9 cellular contexts compared by ENCODE assay signal in genomic region chr13:33611016-33611805, GRCh38.
DNase-seq lines count a peak whose midpoint lies in the region; ATAC-seq and TF ChIP-seq lines count a peak whose summit lies in the region.
"Had no signal": no experiment of that assay in that cellular context is flagged by ENCODE, and none has a peak within 500 bp of the region (broad histone marks: within the 10 kb centered on the region; RNA-seq: fewer than 3 reads in every experiment).

No MANE protein-coding gene starts in this region.

- no peak overlapping the region for H2BK5ac ChIP-seq in mesenchymal stem cell (ENCODE audit: low read depth, low read length, poor library complexity, severe bottlenecking)

- 91% methylated on average over 19 of the region's 19 CpGs for WGBS in mesenchymal stem cell

- TF ChIP-seq CTCF in dorsolateral prefrontal cortex (IDR thresholded peaks at IDR 0.05 in 54 of 56, conservative IDR thresholded peaks at IDR 0.05 in 2 of 56; ENCODE audit: low read depth in 1 of 56, partially characterized antibody in 56 of 56) (peak in 4 of 56 donors; percentile 5 to 35 (median 18)), type B pancreatic cell (conservative IDR thresholded peaks at IDR 0.05) (no peak), colonic mucosa (IDR thresholded peaks at IDR 0.05) (no peak)

- H4K91ac ChIP-seq in mesenchymal stem cell (ENCODE audit: low read length) = no peak overlapping the region

- peak overlapping the region; percentile 46 for H3K4me3 Mint-ChIP-seq in activated naive CD4-positive, alpha-beta T cell treated with anti-CD3 and anti-CD28 coated beads for 36 hours
- H3K4me3 Mint-ChIP-seq in type B pancreatic cell = peak overlapping the region; percentile 23

- H2BK120ac ChIP-seq in mesenchymal stem cell (ENCODE audit: low read depth, low read length) = no peak overlapping the region

- H3K4me1 Mint-ChIP-seq in activated naive CD4-positive, alpha-beta T cell treated with anti-CD3 and anti-CD28 coated beads for 36 hours (ENCODE audit: low read depth) = peaks cover 40% of the 10 kb centered on the region
- H3K4me1 Mint-ChIP-seq in type B pancreatic cell (ENCODE audit: unreplicated experiment) = peaks cover 15% of the 10 kb centered on the region

- H3K36me3 Mint-ChIP-seq in activated naive CD4-positive, alpha-beta T cell treated with anti-CD3 and anti-CD28 coated beads for 36 hours (ENCODE audit: low read depth) = no peaks in the 10 kb centered on the region
- no peaks in the 10 kb centered on the region for H3K36me3 Mint-ChIP-seq in type B pancreatic cell

- H3K4me3 ChIP-seq in dorsolateral prefrontal cortex (peak overlapping the region; percentile 9 to 64 (median 45)), mesenchymal stem cell (ENCODE audit: insufficient read depth in 1 of 2, low read depth in 1 of 2, low read length in 2 of 2) (no peak overlapping the region), colonic mucosa (no peak overlapping the region)

- H3K36me3 ChIP-seq in mesenchymal stem cell (ENCODE audit: control insufficient read depth in 1 of 2, insufficient read depth in 2 of 2, low read depth in 1 of 2, low read length in 2 of 2) (no peaks in the 10 kb centered on the region), colonic mucosa (no peaks in the 10 kb centered on the region)

- H3K18ac ChIP-seq in mesenchymal stem cell (ENCODE audit: low read depth in 1 of 2, low read length in 2 of 2) = no peak overlapping the region

- H2AK5ac ChIP-seq in mesenchymal stem cell (ENCODE audit: low read length, severe bottlenecking) = no peak overlapping the region

- peaks cover 5% of the 10 kb centered on the region for H3K4me1 ChIP-seq in mesenchymal stem cell (ENCODE audit: control insufficient read depth, insufficient read depth, low read depth, low read length)
- H3K4me1 ChIP-seq in colonic mucosa = no peaks in the 10 kb centered on the region

- H3K27ac ChIP-seq in dorsolateral prefrontal cortex (peak overlapping the region; percentile 78 to 99 (median 95)), mesenchymal stem cell (ENCODE audit: low read length, poor library complexity, severe bottlenecking) (peak overlapping the region; percentile 86), colonic mucosa (no peak overlapping the region)
- H3K27ac ChIP-seq: C4-2B had no signal

- intact Hi-C loops in activated naive CD4-positive, alpha-beta T cell treated with anti-CD3 and anti-CD28 coated beads for 36 hours (cut with micrococcal nuclease) = no loop called here
- intact Hi-C loops in dorsolateral prefrontal cortex (cut with DNase I) = loop anchor here (5.0 kb wide), 2 partner anchors 66 to 69 kb away; no protein-coding TSS in a partner anchor
- intact Hi-C loops in colonic mucosa (cut with DNase I) = no loop called here

- peaks cover 6% of the 10 kb centered on the region for H3K27me3 Mint-ChIP-seq in activated naive CD4-positive, alpha-beta T cell treated with anti-CD3 and anti-CD28 coated beads for 36 hours (ENCODE audit: low read depth)
- H3K27me3 Mint-ChIP-seq in type B pancreatic cell = peaks cover 8% of the 10 kb centered on the region

- H3K27me3 ChIP-seq in dorsolateral prefrontal cortex = no peaks in the 10 kb centered on the region
- H3K27me3 ChIP-seq in mesenchymal stem cell (ENCODE audit: control insufficient read depth in 1 of 2, insufficient read depth in 1 of 2, low read length in 2 of 2) = no peaks in the 10 kb centered on the region
- no peaks in the 10 kb centered on the region for H3K27me3 ChIP-seq in colonic mucosa

- H2BK15ac ChIP-seq in mesenchymal stem cell (ENCODE audit: low read depth, poor library complexity, severe bottlenecking) = no peak overlapping the region

- H2BK12ac ChIP-seq in mesenchymal stem cell (ENCODE audit: low read length in 2 of 2) = no peak overlapping the region

- H3K27ac Mint-ChIP-seq in activated naive CD4-positive, alpha-beta T cell treated with anti-CD3 and anti-CD28 coated beads for 36 hours = peak overlapping the region; percentile 86
- peak overlapping the region; percentile 41 for H3K27ac Mint-ChIP-seq in type B pancreatic cell

- no peak overlapping the region for H2AFZ ChIP-seq in mesenchymal stem cell (ENCODE audit: low read depth, low read length)

- H3K23ac ChIP-seq in mesenchymal stem cell (ENCODE audit: low read length in 2 of 2) = no peak overlapping the region

- H4K8ac ChIP-seq in mesenchymal stem cell (ENCODE audit: low read length) = no peak overlapping the region

- ATAC-seq in HG03342 (IDR thresholded peaks at IDR 0.05; ENCODE audit: unreplicated experiment) = no peak
- no peak for ATAC-seq in HG03045 (IDR thresholded peaks at IDR 0.05; ENCODE audit: unreplicated experiment)

- H3K4me2 ChIP-seq in mesenchymal stem cell (ENCODE audit: low read length, poor library complexity, severe bottlenecking) = peak overlapping the region; percentile 49

- H3K4ac ChIP-seq in mesenchymal stem cell (ENCODE audit: low read depth in 1 of 2, low read length in 2 of 2) = no peak overlapping the region

- H3K79me1 ChIP-seq in mesenchymal stem cell (replicated peaks; ENCODE audit: low read length, poor library complexity, severe bottlenecking) = no peaks in the 10 kb centered on the region

- no peak for DNase-seq in activated naive CD4-positive, alpha-beta T cell treated with anti-CD3 and anti-CD28 coated beads for 36 hours
- no peak for DNase-seq in activated naive CD4-positive, alpha-beta T cell (lab: John Stamatoyannopoulos, UW)
- DNase-seq in dorsolateral prefrontal cortex (peak; percentile 47 to 80 (median 68)), mesenchymal stem cell (no peak), type B pancreatic cell (ENCODE audit: extremely low spot score, unreplicated experiment) (no peak), colonic mucosa (no peak)

- H3K9me3 ChIP-seq in mesenchymal stem cell (ENCODE audit: control insufficient read depth, low read length) = no peaks in the 10 kb centered on the region
- no peaks in the 10 kb centered on the region for H3K9me3 ChIP-seq in colonic mucosa

- CTCF ChIA-PET in activated naive CD4-positive, alpha-beta T cell treated with anti-CD3 and anti-CD28 coated beads for 36 hours (lab: Charles Lee) = no interaction called here

- no peak overlapping the region for H3K14ac ChIP-seq in mesenchymal stem cell (ENCODE audit: low read length in 2 of 2)

- no peaks in the 10 kb centered on the region for H3K9me3 Mint-ChIP-seq in activated naive CD4-positive, alpha-beta T cell treated with anti-CD3 and anti-CD28 coated beads for 36 hours
- no peaks in the 10 kb centered on the region for H3K9me3 Mint-ChIP-seq in type B pancreatic cell

- H3K9ac ChIP-seq in mesenchymal stem cell (ENCODE audit: low read length) = no peak overlapping the region
- no peak overlapping the region for H3K9ac ChIP-seq in colonic mucosa (ENCODE audit: low read depth in 2 of 2, low read length in 2 of 2)

Comparison
In these comparisons a context has a peak if more than half of its experiments do, and no peak if none do; other contexts are left out.
1. DNase-seq: peak in dorsolateral prefrontal cortex (10 of 10); none in activated naive CD4-positive, alpha-beta T cell treated with anti-CD3 and anti-CD28 coated beads for 36 hours (single experiment), activated naive CD4-positive, alpha-beta T cell (0 of 4), mesenchymal stem cell (single experiment), type B pancreatic cell (single experiment) and colonic mucosa (single experiment).
2. H3K4me3 ChIP-seq: peak in dorsolateral prefrontal cortex (59 of 59); none in mesenchymal stem cell (0 of 2) and colonic mucosa (single experiment).
3. intact Hi-C loops: an anchor here in dorsolateral prefrontal cortex (5.0 kb wide); none called in activated naive CD4-positive, alpha-beta T cell treated with anti-CD3 and anti-CD28 coated beads for 36 hours and colonic mucosa.